In the genomic region with DNA sequence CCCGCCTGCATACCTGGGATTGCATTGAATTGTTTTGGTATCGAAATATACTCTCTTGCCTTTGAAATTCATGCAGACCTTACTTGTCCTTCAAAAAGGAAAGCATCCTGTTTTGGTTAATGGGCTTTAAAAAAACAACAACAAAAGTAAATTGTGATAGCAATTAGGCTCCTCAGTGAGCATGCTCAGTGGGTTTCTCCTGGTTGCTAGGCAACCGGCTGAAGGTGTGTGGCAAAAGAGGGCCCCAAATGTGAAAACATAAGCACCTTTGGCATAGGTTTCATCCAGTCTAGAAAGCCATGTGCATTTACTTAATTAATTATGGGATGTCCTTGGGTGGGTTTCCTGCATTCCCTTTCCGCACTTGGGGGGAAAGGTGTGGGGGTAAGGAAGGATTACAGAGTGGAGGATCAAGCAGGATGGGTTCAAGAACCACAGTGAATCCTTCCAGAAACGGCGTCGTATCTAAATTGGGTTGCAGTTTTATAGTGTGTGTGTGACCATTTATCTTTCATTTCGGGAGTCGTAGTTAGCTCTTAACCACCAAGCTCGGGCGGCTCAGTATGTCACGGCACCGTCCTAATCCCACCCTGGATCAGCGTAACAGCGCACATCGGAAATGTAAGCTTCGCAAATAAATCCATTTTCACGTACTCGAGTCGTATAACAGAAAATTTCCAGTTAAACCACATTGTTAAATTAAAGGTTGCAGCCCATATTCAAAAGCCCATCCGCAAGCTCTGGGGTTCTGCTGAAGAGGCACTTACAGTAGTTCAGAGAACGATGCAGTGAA, we compare ENCODE assay signal across 16 cellular contexts.
DNase-seq lines count a peak whose midpoint lies in the region; ATAC-seq and TF ChIP-seq lines count a peak whose summit lies in the region.
"Had no signal": no experiment of that assay in that cellular context is flagged by ENCODE, and none has a peak within 500 bp of the region (broad histone marks: within the 10 kb centered on the region; RNA-seq: fewer than 3 reads in every experiment).

No MANE protein-coding gene starts in this region.

- H3K36me3 ChIP-seq in heart right ventricle = no peaks in the 10 kb centered on the region
- no peaks in the 10 kb centered on the region for H3K36me3 ChIP-seq in adipocyte (ENCODE audit: control insufficient read depth, insufficient read depth, low read length, severe bottlenecking)

- H3K4me3 Mint-ChIP-seq in mesothelial cell of epicardium = peak overlapping the region; percentile 44
- H3K4me3 Mint-ChIP-seq: activated CD8-positive, alpha-beta T cell treated with anti-CD3 and anti-CD28 coated beads for 36 hours; activated T-cell treated with anti-CD3 and anti-CD28 coated beads, Interleukin-2, amount 50 U/mL, for 72 hours; effector memory CD8-positive, alpha-beta T cell; stimulated activated naive CD8-positive, alpha-beta T cell treated with anti-CD3 and anti-CD28 coated beads, Interleukin-15, amount 100 ng/mL, for 72 hours had no signal

- H3K27ac ChIP-seq in heart right ventricle = peak overlapping the region in 6 of 10 donors; percentile 41 to 67 (median 64)
- H3K27ac ChIP-seq: VCaP had no signal

- H3K27me3 ChIP-seq in heart right ventricle (no peaks in the 10 kb centered on the region), adipocyte (replicated peaks; ENCODE audit: control insufficient read depth, insufficient read depth, low read length) (no peaks in the 10 kb centered on the region)

- H3K9me3 Mint-ChIP-seq in mesothelial cell of epicardium = no peaks in the 10 kb centered on the region
- H3K9me3 Mint-ChIP-seq: activated CD8-positive, alpha-beta T cell treated with anti-CD3 and anti-CD28 coated beads for 36 hours; activated T-cell treated with anti-CD3 and anti-CD28 coated beads, Interleukin-2, amount 50 U/mL, for 72 hours; stimulated activated naive CD8-positive, alpha-beta T cell treated with anti-CD3 and anti-CD28 coated beads, Interleukin-15, amount 100 ng/mL, for 72 hours had no signal

- TF ChIP-seq CTCF in heart right ventricle (IDR thresholded peaks at IDR 0.05) = no peak
- no peak for TF ChIP-seq CTCF in mesothelial cell of epicardium (IDR thresholded peaks at IDR 0.05; ENCODE audit: unreplicated experiment)

- H3K9me3 ChIP-seq in heart right ventricle (no peaks in the 10 kb centered on the region), adipocyte (ENCODE audit: control insufficient read depth, low read length) (no peaks in the 10 kb centered on the region)
- H3K9me3 ChIP-seq: Caco-2 had no signal

- peak overlapping the region; percentile 58 for H3K9ac ChIP-seq in adipocyte (ENCODE audit: low read length)

- peak overlapping the region; percentile 84 for H3K27ac Mint-ChIP-seq in mesothelial cell of epicardium
- H3K27ac Mint-ChIP-seq: activated CD8-positive, alpha-beta T cell treated with anti-CD3 and anti-CD28 coated beads for 36 hours; activated T-cell treated with anti-CD3 and anti-CD28 coated beads, Interleukin-2, amount 50 U/mL, for 72 hours; effector memory CD8-positive, alpha-beta T cell; stimulated activated naive CD8-positive, alpha-beta T cell treated with anti-CD3 and anti-CD28 coated beads, Interleukin-15, amount 100 ng/mL, for 72 hours had no signal

- H3K4me3 ChIP-seq in heart right ventricle = no peak overlapping the region
- H3K4me3 ChIP-seq in adipocyte (ENCODE audit: low read length) = peak overlapping the region; percentile 47

- H3K4me1 ChIP-seq in heart right ventricle = peaks cover 0 to 36% (median 14%) of the 10 kb centered on the region in 9 donors
- peaks cover 40% of the 10 kb centered on the region for H3K4me1 ChIP-seq in adipocyte (ENCODE audit: control insufficient read depth, insufficient read depth, low read length)
- H3K4me1 ChIP-seq: Caco-2 had no signal

- H3K36me3 Mint-ChIP-seq in mesothelial cell of epicardium = no peaks in the 10 kb centered on the region

- DNase-seq in heart right ventricle = no peak
- DNase-seq in Right ventricle myocardium inferior (ENCODE audit: missing footprints) = no peak
- DNase-seq in adipocyte (ENCODE audit: low read depth) = no peak
- DNase-seq in mesothelial cell of epicardium (ENCODE audit: low spot score in 2 of 2, unreplicated experiment in 2 of 2) = no peak
- DNase-seq in globus pallidus (ENCODE audit: low spot score) = no peak
- no peak for DNase-seq in MV-4-11 (lab: John Stamatoyannopoulos, UW)
- DNase-seq: activated CD8-positive, alpha-beta T cell treated with anti-CD3 and anti-CD28 coated beads for 36 hours; activated T-cell treated with anti-CD3 and anti-CD28 coated beads, Interleukin-2, amount 50 U/mL, for 72 hours; Caco-2; effector memory CD8-positive, alpha-beta T cell; NCI-H2081; stimulated activated naive CD8-positive, alpha-beta T cell treated with anti-CD3 and anti-CD28 coated beads, Interleukin-15, amount 100 ng/mL, for 72 hours; T-helper 1 cell had no signal

- ATAC-seq in heart right ventricle (no peak), Right ventricle myocardium inferior (no peak), GM18873 (IDR thresholded peaks at IDR 0.05; ENCODE audit: low FRiP score, unreplicated experiment) (no peak), GM18867 (IDR thresholded peaks at IDR 0.05; ENCODE audit: unreplicated experiment) (no peak)
- ATAC-seq: activated CD8-positive, alpha-beta T cell treated with anti-CD3 and anti-CD28 coated beads for 36 hours; activated T-cell treated with anti-CD3 and anti-CD28 coated beads, Interleukin-2, amount 50 U/mL, for 72 hours; effector memory CD8-positive, alpha-beta T cell; stimulated activated naive CD8-positive, alpha-beta T cell treated with anti-CD3 and anti-CD28 coated beads, Interleukin-15, amount 100 ng/mL, for 72 hours had no signal

- H3K4me1 Mint-ChIP-seq in mesothelial cell of epicardium = peaks cover 76% of the 10 kb centered on the region
- H3K4me1 Mint-ChIP-seq: stimulated activated naive CD8-positive, alpha-beta T cell treated with anti-CD3 and anti-CD28 coated beads, Interleukin-15, amount 100 ng/mL, for 72 hours had no signal

- WGBS in heart right ventricle, 2 donors = 94 to 95% methylated on average over 22 of the region's 22 CpGs

- no peaks in the 10 kb centered on the region for H3K27me3 Mint-ChIP-seq in mesothelial cell of epicardium (ENCODE audit: low read depth)
- H3K27me3 Mint-ChIP-seq: effector memory CD8-positive, alpha-beta T cell; stimulated activated naive CD8-positive, alpha-beta T cell treated with anti-CD3 and anti-CD28 coated beads, Interleukin-15, amount 100 ng/mL, for 72 hours had no signal

- intact Hi-C loops in heart right ventricle (cut with DNase I) = loop anchor here in 7 of 10 donors (5.0 to 10.0 kb wide), 9 partner anchors 81 to 712 kb away; a partner anchor contains a TSS
- intact Hi-C loops in Right ventricle myocardium inferior (cut with DNase I) = loop anchor here (5.0 to 10.0 kb wide), 4 partner anchors 81 to 714 kb away; a partner anchor contains a TSS
